ENCODE assay signal across 27 cellular contexts in genomic region chr5:15373151-15373550, GRCh38.
"Had no signal": no experiment of that assay in that cellular context is flagged by ENCODE, and none has a peak within 500 bp of the region (broad histone marks: within the 10 kb centered on the region; RNA-seq: fewer than 3 reads in every experiment).

No MANE protein-coding gene starts in this region.

- H3K27ac ChIP-seq: ascending aorta, brain microvascular endothelial cell, colonic mucosa, epithelial cell of prostate, esophagus squamous epithelium, foreskin keratinocyte, gastrocnemius medialis, heart right ventricle had no signal

- H3K4me3 ChIP-seq: ascending aorta, colonic mucosa, esophagus squamous epithelium, gastrocnemius medialis, heart right ventricle had no signal

- H3K27me3 ChIP-seq: ascending aorta, brain microvascular endothelial cell, colonic mucosa, esophagus squamous epithelium, foreskin keratinocyte, gastrocnemius medialis, heart right ventricle had no signal

- DNase-seq: activated CD4-positive, alpha-beta memory T cell treated with anti-CD3 and anti-CD28 coated beads, Interleukin-2, amount 10 ng/mL, durations not matched to agents 7 days and 5 days; activated CD4-positive, alpha-beta T cell treated with anti-CD3 and anti-CD28 coated beads for 4 hours; activated CD4-positive, alpha-beta T cell treated with anti-CD3 and anti-CD28 coated beads, Interleukin-2, amount 10 ng/mL, durations not matched to agents 7 days and 5 days; activated CD4-positive, alpha-beta T cell treated with anti-CD3 and anti-CD28 coated beads, Interleukin-2, amount 50 U/mL, for 4 hours; activated CD4-positive, CD25-positive, alpha-beta regulatory T cell; activated CD4-positive, CD25-positive, alpha-beta regulatory T cell treated with anti-CD3 and anti-CD28 coated beads, Interleukin-2, amount 50 U/mL, for 72 hours; activated CD8-positive, alpha-beta memory T cell treated with anti-CD3 and anti-CD28 coated beads, Interleukin-2, amount 50 U/mL, for 48 hours; activated gamma-delta T cell; activated naive CD4-positive, alpha-beta T cell; activated naive CD4-positive, alpha-beta T cell treated with anti-CD3 and anti-CD28 coated beads, Interleukin-2, amount 10 ng/mL, durations not matched to agents 7 days and 5 days; activated naive CD8-positive, alpha-beta T cell treated with anti-CD3 and anti-CD28 coated beads, Interleukin-2, amount 10 ng/mL, durations not matched to agents 7 days and 5 days; activated T-cell treated with anti-CD3 and anti-CD28 coated beads for 4 hours; activated T-cell treated with anti-CD3 and anti-CD28 coated beads, Interleukin-2, amount 50 U/mL, for 24 hours; activated T-cell treated with anti-CD3 and anti-CD28 coated beads, Interleukin-2, amount 50 U/mL, for 72 hours; brain microvascular endothelial cell; caudate nucleus; colonic mucosa; effector CD4-positive, alpha-beta T cell; effector memory CD8-positive, alpha-beta T cell; esophagus squamous epithelium; gastrocnemius medialis; heart right ventricle; T-helper 2 cell had no signal

- H3K9me3 ChIP-seq: ascending aorta, colonic mucosa, esophagus squamous epithelium, gastrocnemius medialis, heart right ventricle had no signal

- ATAC-seq: activated naive CD4-positive, alpha-beta T cell treated with anti-CD3 and anti-CD28 coated beads, Interleukin-2, amount 50 U/mL, for 72 hours; activated T-cell treated with anti-CD3 and anti-CD28 coated beads, Interleukin-2, amount 50 U/mL, for 72 hours; effector memory CD8-positive, alpha-beta T cell; foreskin keratinocyte; gastrocnemius medialis; heart right ventricle had no signal

- H3K4me1 ChIP-seq: ascending aorta, colonic mucosa, esophagus squamous epithelium, foreskin keratinocyte, gastrocnemius medialis had no signal

- H3K36me3 ChIP-seq: ascending aorta, brain microvascular endothelial cell, colonic mucosa, esophagus squamous epithelium, gastrocnemius medialis, heart right ventricle had no signal
